Comparison of ENCODE assay signal across 8 cellular contexts in genomic region chr10:110547139-110547761, GRCh38. TPM values are rescaled to one million over a fixed set of nuclear protein-coding genes. Genes with fewer than 3 reads are reported as not detected.
A peak's percentile ranks its signal among the peaks of the same experiment; 100 is the strongest.
DNase-seq lines count a peak whose midpoint lies in the region; ATAC-seq and TF ChIP-seq lines count a peak whose summit lies in the region.

No MANE protein-coding gene starts in this region.

- H4K20me1 ChIP-seq in Karpas-422 (ENCODE audit: insufficient read depth, low read depth, low read length) = no peaks in the 10 kb centered on the region

- POLR2A ChIA-PET in AG04449 (lab: Yijun Ruan, JAX) = no interaction called here
- POLR2A ChIA-PET in activated CD4-positive, alpha-beta memory T cell treated with anti-CD3 and anti-CD28 coated beads for 36 hours (lab: Charles Lee) = interaction anchor here (0.9 to 1.9 kb wide), 2 partner anchors 44 to 231 kb away, joined by 3 to 6 read pairs; no protein-coding TSS in a partner anchor

- H3K27ac ChIP-seq in Karpas-422 (ENCODE audit: low read length) = no peak overlapping the region

- H3K36me3 ChIP-seq in Karpas-422 (ENCODE audit: insufficient read depth, low read length) = no peaks in the 10 kb centered on the region

- CTCF ChIA-PET in AG04449 (lab: Yijun Ruan, JAX) = interaction anchor here (0.7 to 8.2 kb wide), 42 partner anchors 12 to 410 kb away, joined by 3 to 144 read pairs (median 6); partner anchors contain the start of genes SMC3 and SMNDC1
- CTCF ChIA-PET in activated CD4-positive, alpha-beta memory T cell treated with anti-CD3 and anti-CD28 coated beads for 36 hours (lab: Charles Lee) = interaction anchor here (0.6 to 4.8 kb wide), 41 partner anchors 9 to 341 kb away, joined by 3 to 99 read pairs (median 4); partner anchors contain the start of genes DUSP5, MXI1 and SMNDC1

- DNase-seq in AG04449 (ENCODE audit: low read depth, low spot score) (no peak), GM04504 (ENCODE audit: low read depth) (peak; percentile 47), Karpas-422 (peak; percentile 88), SK-MEL-5 (ENCODE audit: low read depth, low spot score) (peak; percentile 72)
- DNase-seq in activated CD4-positive, alpha-beta memory T cell treated with anti-CD3 and anti-CD28 coated beads for 36 hours = no peak

- H3K9me3 Mint-ChIP-seq in nephron = no peaks in the 10 kb centered on the region
- H3K9me3 Mint-ChIP-seq in activated CD4-positive, alpha-beta memory T cell treated with anti-CD3 and anti-CD28 coated beads for 36 hours = no peaks in the 10 kb centered on the region

- no peak overlapping the region for H3K27ac Mint-ChIP-seq in nephron
- no peak overlapping the region for H3K27ac Mint-ChIP-seq in activated CD4-positive, alpha-beta memory T cell treated with anti-CD3 and anti-CD28 coated beads for 36 hours

- H3K79me2 ChIP-seq in Karpas-422 (ENCODE audit: low read length) = no peaks in the 10 kb centered on the region

- H3K4me1 ChIP-seq in Karpas-422 (ENCODE audit: low read length) = peaks cover 9% of the 10 kb centered on the region

- H3K4me3 Mint-ChIP-seq in nephron = no peak overlapping the region
- no peak overlapping the region for H3K4me3 Mint-ChIP-seq in activated CD4-positive, alpha-beta memory T cell treated with anti-CD3 and anti-CD28 coated beads for 36 hours

- no peak overlapping the region for H2AFZ ChIP-seq in Karpas-422 (ENCODE audit: low read length)

- H3K4me3 ChIP-seq in AG04449 (ENCODE audit: low read depth, low read length) (no peak overlapping the region), Karpas-422 (ENCODE audit: low read length) (no peak overlapping the region)

- TF ChIP-seq CTCF in AG04449 (IDR thresholded peaks at IDR 0.05; ENCODE audit: insufficient read depth, low read length, missing control alignments) (peak; percentile 53), nephron (IDR thresholded peaks at IDR 0.05; ENCODE audit: unreplicated experiment in 3 of 3) (peak; percentile 71 to 78 (median 73))

- no peaks in the 10 kb centered on the region for H3K36me3 Mint-ChIP-seq in nephron (ENCODE audit: low read depth)
- H3K36me3 Mint-ChIP-seq in activated CD4-positive, alpha-beta memory T cell treated with anti-CD3 and anti-CD28 coated beads for 36 hours = no peaks in the 10 kb centered on the region

- H3K9me3 ChIP-seq in Karpas-422 (ENCODE audit: low read length) = no peaks in the 10 kb centered on the region

- H3K9ac ChIP-seq in Karpas-422 (ENCODE audit: low read length) = no peak overlapping the region

- no peak overlapping the region for H3K4me2 ChIP-seq in Karpas-422 (ENCODE audit: low read depth, low read length, poor library complexity, severe bottlenecking)

- H3K9me2 ChIP-seq in Karpas-422 (replicated peaks; ENCODE audit: insufficient read depth, low read length) = no peaks in the 10 kb centered on the region

- H3K27me3 ChIP-seq in Karpas-422 (ENCODE audit: low read length) = no peaks in the 10 kb centered on the region

- in situ Hi-C loops in SK-MEL-5 (cut with HindIII; ENCODE audit: low pct_unique_long_range_greater_than_20kb, low sequenced_read_pairs) = loop anchor here (25.0 kb wide), 1 partner anchor 210 kb away; no protein-coding TSS in a partner anchor

- ATAC-seq in esophagus mucosa (peak; percentile 51), HG02840 (IDR thresholded peaks at IDR 0.05; ENCODE audit: low FRiP score, unreplicated experiment) (no peak)

- intact Hi-C loops in activated CD4-positive, alpha-beta memory T cell treated with anti-CD3 and anti-CD28 coated beads for 36 hours (cut with micrococcal nuclease) = loop anchor here (1.0 to 10.0 kb wide), 8 partner anchors 11 to 412 kb away; partner anchors contain the start of gene DUSP5

- H3K27me3 Mint-ChIP-seq in nephron (ENCODE audit: low read depth) = peaks cover 10% of the 10 kb centered on the region
- H3K27me3 Mint-ChIP-seq in activated CD4-positive, alpha-beta memory T cell treated with anti-CD3 and anti-CD28 coated beads for 36 hours = peaks cover 12% of the 10 kb centered on the region

- H3K4me1 Mint-ChIP-seq in nephron = no peaks in the 10 kb centered on the region
- H3K4me1 Mint-ChIP-seq in activated CD4-positive, alpha-beta memory T cell treated with anti-CD3 and anti-CD28 coated beads for 36 hours (ENCODE audit: low read depth) = peaks cover 10% of the 10 kb centered on the region

RNA-seq across cellular contexts. Expression of gene SMC3, which starts 20.2 kb away (rescaled TPM):
- 40.4 and 42.3 TPM in 2 replicates for total RNA-seq in Karpas-422 (2014; rRNA removed; shearing (Covaris generic); ENCODE audit: low replicate concordance)
- total RNA-seq in SK-MEL-5 (2014; rRNA removed; shearing (Covaris generic)) = 29.5 and 29.6 TPM in 2 replicates
- 26.2 and 29.9 TPM in 2 replicates for polyA plus RNA-seq in SK-MEL-5 (2015; cell fraction: cytosol; rRNA removed)
- 19.8 and 26.4 TPM in 2 replicates for polyA plus RNA-seq in SK-MEL-5 (2015; cell fraction: nucleus; rRNA removed)
- total RNA-seq in esophagus mucosa = 23.9 TPM
- total RNA-seq in activated CD4-positive, alpha-beta memory T cell treated with anti-CD3 and anti-CD28 coated beads for 36 hours = 10 to 100 TPM; 89.5 to 92.2 TPM

RNA-seq across cellular contexts. Expression of gene DUSP5, which starts 49.5 kb away (rescaled TPM):
- total RNA-seq in Karpas-422 (2014; rRNA removed; shearing (Covaris generic); ENCODE audit: low replicate concordance) = 23.6 and 26.6 TPM in 2 replicates
- 2.7 and 3.0 TPM in 2 replicates for total RNA-seq in SK-MEL-5 (2014; rRNA removed; shearing (Covaris generic))
- polyA plus RNA-seq in SK-MEL-5 (2015; cell fraction: cytosol; rRNA removed) = 3.2 and 3.5 TPM in 2 replicates
- 1.6 and 3.5 TPM in 2 replicates for polyA plus RNA-seq in SK-MEL-5 (2015; cell fraction: nucleus; rRNA removed)
- 26.8 TPM for total RNA-seq in esophagus mucosa
- 100 to 1,000 TPM; 171 to 176 TPM for total RNA-seq in activated CD4-positive, alpha-beta memory T cell treated with anti-CD3 and anti-CD28 coated beads for 36 hours

Comparison
In these comparisons a context has a peak if more than half of its experiments do, and no peak if none do; other contexts are left out.
1. DNase-seq: peak in GM04504 (single experiment), Karpas-422 (single experiment) and SK-MEL-5 (single experiment); none in AG04449 (single experiment) and activated CD4-positive, alpha-beta memory T cell treated with anti-CD3 and anti-CD28 coated beads for 36 hours (single experiment).